Comparison of ENCODE assay signal across 23 cellular contexts in the genomic region with DNA sequence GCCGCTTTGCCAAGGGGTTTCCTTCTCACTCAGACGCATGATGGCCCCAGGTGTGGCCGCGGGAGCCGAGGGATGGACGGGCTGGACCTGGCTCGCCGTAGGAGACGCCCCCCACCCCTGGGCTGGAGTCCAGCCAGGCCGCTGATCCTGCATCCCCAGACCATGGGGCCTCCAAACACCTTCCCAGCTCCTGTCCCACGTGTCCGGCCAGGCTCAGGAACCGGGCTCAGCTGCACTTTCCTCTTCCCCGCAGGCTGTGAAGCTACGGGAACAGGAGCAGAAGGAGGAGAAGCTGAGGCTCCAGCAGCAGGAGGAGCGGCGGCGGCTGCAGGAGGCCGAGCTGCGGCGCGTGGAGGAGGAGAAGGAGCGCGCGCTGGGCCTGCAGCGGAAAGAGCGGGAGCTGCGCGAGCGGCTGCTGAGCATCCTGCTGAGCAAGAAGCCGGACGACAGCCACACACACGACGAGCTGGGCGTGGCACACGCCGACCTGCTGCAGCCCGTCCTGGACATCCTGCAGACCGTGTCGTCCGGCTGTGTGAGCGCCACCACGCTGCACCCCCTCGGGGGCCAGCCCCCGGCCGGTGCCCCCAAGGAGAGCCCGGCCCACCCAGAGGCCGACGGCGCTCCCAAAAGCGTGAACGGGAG. TPM values are rescaled to one million over a fixed set of nuclear protein-coding genes. Genes with fewer than 3 reads are reported as not detected.
DNase-seq lines count a peak whose midpoint lies in the region; ATAC-seq and TF ChIP-seq lines count a peak whose summit lies in the region.
"Had no signal": no experiment of that assay in that cellular context is flagged by ENCODE, and none has a peak within 500 bp of the region (broad histone marks: within the 10 kb centered on the region; RNA-seq: fewer than 3 reads in every experiment).

No MANE protein-coding gene starts in this region.

- TF ChIP-seq CTCF in GM10266 (IDR thresholded peaks at IDR 0.05; ENCODE audit: control insufficient read depth, insufficient read depth, low read depth, missing control alignments) (no peak), glutamatergic neuron (IDR thresholded peaks at IDR 0.05; ENCODE audit: partially characterized antibody, unreplicated experiment) (no peak)

- DNase-seq in activated T-cell treated with anti-CD3 and anti-CD28 coated beads, Interleukin-2, amount 50 U/mL, for 1 hour: peak; percentile 16
- DNase-seq in activated T-cell treated with anti-CD3 and anti-CD28 coated beads for 4 hours: no peak
- DNase-seq in GM10266 (ENCODE audit: extremely low spot score): peak; percentile 29
- DNase-seq in islet precursor cell: peak; percentile 47
- peak; percentile 81 for DNase-seq in posterior vena cava (ENCODE audit: low spot score)
- DNase-seq in pons (ENCODE audit: low spot score): no peak
- DNase-seq in glutamatergic neuron: no peak
- DNase-seq: BE2C; CD4-positive, alpha-beta memory T cell; DMS53; EL; IMR-90; Karpas-422; MG63; NCI-H1048; NCI-H1436; NCI-H1930; NCI-H226; NCI-H524; PC-9; SJCRH30 had no signal

- intact Hi-C loops in posterior vena cava (cut with DNase I): no loop called here

- no peak for ATAC-seq in HG02642 (IDR thresholded peaks at IDR 0.05; ENCODE audit: poor library complexity, unreplicated experiment)

- H3K4me3 Mint-ChIP-seq in glutamatergic neuron (ENCODE audit: unreplicated experiment): no peak overlapping the region
- H3K4me3 Mint-ChIP-seq: CD4-positive, alpha-beta memory T cell had no signal

- H3K4me1 Mint-ChIP-seq in glutamatergic neuron (ENCODE audit: low read depth, unreplicated experiment): no peaks in the 10 kb centered on the region

- H3K27ac Mint-ChIP-seq in glutamatergic neuron (ENCODE audit: unreplicated experiment): no peak overlapping the region
- H3K27ac Mint-ChIP-seq: CD4-positive, alpha-beta memory T cell had no signal

- no peaks in the 10 kb centered on the region for H3K9me3 Mint-ChIP-seq in glutamatergic neuron (ENCODE audit: unreplicated experiment)
- H3K9me3 Mint-ChIP-seq: CD4-positive, alpha-beta memory T cell had no signal

- peaks cover 13% of the 10 kb centered on the region for H3K27me3 Mint-ChIP-seq in glutamatergic neuron (ENCODE audit: unreplicated experiment)
- H3K27me3 Mint-ChIP-seq: CD4-positive, alpha-beta memory T cell had no signal

- peaks cover 4% of the 10 kb centered on the region for H3K36me3 Mint-ChIP-seq in glutamatergic neuron (ENCODE audit: unreplicated experiment)

RNA-seq across cellular contexts. Expression of a gene that starts 9.1 kb away (rescaled TPM):
- total RNA-seq in posterior vena cava (10 to 100 TPM; 20.8 to 23.0 TPM), glutamatergic neuron (ENCODE audit: unreplicated experiment) (30.8 TPM)

RNA-seq across cellular contexts. Expression of a gene that starts 14.3 kb away (rescaled TPM):
- total RNA-seq in posterior vena cava (under 1 TPM; 0.33 to 0.97 TPM), glutamatergic neuron (ENCODE audit: unreplicated experiment) (not detected)
- total RNA-seq: A172; CD4-positive, alpha-beta memory T cell; IMR-90; PC-9; SJCRH30 had no signal

Comparison
In these comparisons a context has a peak if more than half of its experiments do, and no peak if none do; other contexts are left out.
1. DNase-seq: peak in activated T-cell treated with anti-CD3 and anti-CD28 coated beads, Interleukin-2, amount 50 U/mL, for 1 hour (single experiment), GM10266 (single experiment), islet precursor cell (single experiment) and posterior vena cava (single experiment); none in activated T-cell treated with anti-CD3 and anti-CD28 coated beads for 4 hours (single experiment), pons (single experiment) and glutamatergic neuron (single experiment).